Comparison of ENCODE assay signal across 9 cellular contexts in genomic region chr4:158020175-158020574, GRCh38.
DNase-seq lines count a peak whose midpoint lies in the region; ATAC-seq and TF ChIP-seq lines count a peak whose summit lies in the region.
"Had no signal": no experiment of that assay in that cellular context is flagged by ENCODE, and none has a peak within 500 bp of the region (broad histone marks: within the 10 kb centered on the region; RNA-seq: fewer than 3 reads in every experiment).

No MANE protein-coding gene starts in this region.

- H3K4me3 ChIP-seq in mucosa of descending colon = no peak overlapping the region

- H3K36me3 Mint-ChIP-seq in endothelial cell (ENCODE audit: low read depth, unreplicated experiment) = no peaks in the 10 kb centered on the region

- H3K4me1 ChIP-seq in mucosa of descending colon (ENCODE audit: low read depth) = peaks cover 3% of the 10 kb centered on the region

- no peaks in the 10 kb centered on the region for H3K9me3 Mint-ChIP-seq in endothelial cell (ENCODE audit: unreplicated experiment)

- in situ Hi-C loops in ACHN (cut with HindIII; ENCODE audit: low pct_ligation_motif_present, low pct_unique_long_range_greater_than_20kb, low sequenced_read_pairs) = no loop called here

- TF ChIP-seq CTCF in endothelial cell (IDR thresholded peaks at IDR 0.05; ENCODE audit: unreplicated experiment) = no peak
- TF ChIP-seq CTCF in mucosa of descending colon (IDR thresholded peaks at IDR 0.05) = no peak

- H3K36me3 ChIP-seq in mucosa of descending colon (ENCODE audit: low read depth) = no peaks in the 10 kb centered on the region

- ATAC-seq in mucosa of descending colon (peak; percentile 84), GM18511 (IDR thresholded peaks at IDR 0.05; ENCODE audit: unreplicated experiment) (no peak), HG02973 (IDR thresholded peaks at IDR 0.05; ENCODE audit: unreplicated experiment) (no peak)

- H3K27me3 Mint-ChIP-seq in endothelial cell (ENCODE audit: unreplicated experiment) = no peaks in the 10 kb centered on the region

- H3K9me3 ChIP-seq in mucosa of descending colon = no peaks in the 10 kb centered on the region
- H3K9me3 ChIP-seq: Caco-2 had no signal

- peak overlapping the region; percentile 49 for H3K27ac Mint-ChIP-seq in endothelial cell (ENCODE audit: unreplicated experiment)

- peaks cover 12% of the 10 kb centered on the region for H3K4me1 Mint-ChIP-seq in endothelial cell (ENCODE audit: unreplicated experiment)

- intact Hi-C loops in mucosa of descending colon (cut with DNase I, micrococcal nuclease) = no loop called here

- DNase-seq in ACHN = peak; percentile 70
- peak; percentile 54 for DNase-seq in MV-4-11 (lab: John Stamatoyannopoulos, UW)
- no peak for DNase-seq in endothelial cell (ENCODE audit: low spot score)
- peak in 1 of 3 donors; percentile 51 for DNase-seq in mucosa of descending colon
- no peak for DNase-seq in hippocampal formation (lab: John Stamatoyannopoulos, UW)
- no peak for DNase-seq in germinal center (ENCODE audit: low spot score)

- no peak overlapping the region for H3K4me3 Mint-ChIP-seq in endothelial cell (ENCODE audit: unreplicated experiment)

Comparison
In these comparisons a context has a peak if more than half of its experiments do, and no peak if none do; other contexts are left out.
1. DNase-seq: peak in ACHN (single experiment) and MV-4-11 (single experiment); none in endothelial cell (single experiment), hippocampal formation (0 of 2) and germinal center (single experiment).